Comparison of ENCODE assay signal across 8 cellular contexts in genomic region chr1:6554031-6554906, GRCh38. TPM values are rescaled to one million over a fixed set of nuclear protein-coding genes. Genes with fewer than 3 reads are reported as not detected.
DNase-seq lines count a peak whose midpoint lies in the region; ATAC-seq and TF ChIP-seq lines count a peak whose summit lies in the region.

NOL9 (minus strand) TSS chr1:6554513; CDS start chr1:6554502, 11 bp downstream.

- TSS peak; percentile 58 for BruUV-seq in mammary epithelial cell (replicated peaks; lab: Mats Ljungman, UMichigan)

- intact Hi-C loops in mammary epithelial cell (cut with micrococcal nuclease) = loop anchor here (1.0 to 5.0 kb wide), 6 partner anchors 25 to 653 kb away; partner anchors contain the start of gene ZBTB48

- POLR2A ChIA-PET in AG04449 (lab: Yijun Ruan, JAX) = interaction anchor here (0.9 kb wide), 2 partner anchors 24 to 48 kb away, joined by 3 to 5 read pairs; partner anchors contain the start of gene KLHL21

- TF ChIP-seq CTCF in AG04449 (IDR thresholded peaks at IDR 0.05; ENCODE audit: insufficient read depth, low read length, missing control alignments) (peak; percentile 96), VCaP (conservative IDR thresholded peaks at IDR 0.05) (peak; percentile 99), mammary epithelial cell (conservative IDR thresholded peaks at IDR 0.05 in 1 of 2, IDR thresholded peaks at IDR 0.05 in 1 of 2; ENCODE audit: extremely low read depth in 1 of 2, insufficient read depth in 1 of 2, low read depth in 1 of 2, low read length in 2 of 2) (peak; percentile 68 to 92), smooth muscle cell (IDR thresholded peaks at IDR 0.05; ENCODE audit: borderline replicate concordance, insufficient read depth, poor library complexity, severe bottlenecking) (peak; percentile 97)

- in situ Hi-C loops in mammary epithelial cell (cut with MboI; ENCODE audit: low sequenced_read_pairs in 2 of 2) = no loop called here

- CTCF ChIA-PET in AG04449 (lab: Yijun Ruan, JAX) (interaction anchor here (0.7 to 7.1 kb wide), 52 partner anchors 8 to 990 kb away, joined by 3 to 138 read pairs (median 6); partner anchors contain the start of genes DNAJC11, PLEKHG5 and ZBTB48), mammary epithelial cell (lab: Charles Lee; ENCODE audit: low non-redundant PET) (interaction anchor here (0.5 to 0.6 kb wide), 2 partner anchors 93 to 111 kb away, joined by 3 to 4 read pairs; no protein-coding TSS in a partner anchor)

- H3K9me3 ChIP-seq in mammary epithelial cell (replicated peaks; ENCODE audit: insufficient read depth, low read length) (no peaks in the 10 kb centered on the region), smooth muscle cell (replicated peaks; ENCODE audit: low read depth) (no peaks in the 10 kb centered on the region)

- H3K27ac ChIP-seq in VCaP (peak within 1 kb of the TSS; percentile 90), mammary epithelial cell (ENCODE audit: insufficient read depth, low read depth, low read length) (peak within 1 kb of the TSS; percentile 75), smooth muscle cell (ENCODE audit: low read depth) (no peak within 1 kb of the TSS)

- H3K4me1 ChIP-seq in mammary epithelial cell (ENCODE audit: insufficient read depth, low read length) (peaks cover 14% of the 10 kb centered on the region), smooth muscle cell (ENCODE audit: low read depth) (peaks cover 3% of the 10 kb centered on the region)

- H3K9ac ChIP-seq in mammary epithelial cell (ENCODE audit: insufficient read depth, low read length) = peak within 1 kb of the TSS; percentile 92
- H3K9ac ChIP-seq in smooth muscle cell (ENCODE audit: low read depth) = peak within 1 kb of the TSS; percentile 96

- dilution Hi-C loops in mammary epithelial cell (cut with HindIII; ENCODE audit: low sequenced_read_pairs) = no loop called here

- peaks cover 34% of the 10 kb centered on the region for H3K79me2 ChIP-seq in mammary epithelial cell (ENCODE audit: insufficient read depth, low read length)
- peaks cover 25% of the 10 kb centered on the region for H3K79me2 ChIP-seq in smooth muscle cell (ENCODE audit: low read depth)

- WGBS in mammary epithelial cell (ENCODE audit: low coverage, missing lambda C conversion rate) = 13% methylated on average over 11 of the region's 87 CpGs
- 4% methylated on average over 74 of the region's 87 CpGs for WGBS in smooth muscle cell (ENCODE audit: low lambda C conversion rate)

- H3K4me3 ChIP-seq in AG04449 (ENCODE audit: low read depth, low read length) (peak within 1 kb of the TSS; percentile 89), mammary epithelial cell (replicated peaks in 1 of 3; ENCODE audit: insufficient read depth in 1 of 3, low read depth in 2 of 3, low read length in 3 of 3) (peak within 1 kb of the TSS; percentile 96 to 100 (median 97)), smooth muscle cell (peak within 1 kb of the TSS; percentile 100)

- H3F3A ChIP-seq in smooth muscle cell (ENCODE audit: low read depth) = no peaks in the 10 kb centered on the region

- no peaks in the 10 kb centered on the region for H3K27me3 ChIP-seq in mammary epithelial cell (ENCODE audit: insufficient read depth, low read length)
- H3K27me3 ChIP-seq in smooth muscle cell (ENCODE audit: low read depth) = no peaks in the 10 kb centered on the region

- DNase-seq in AG04449 (ENCODE audit: low read depth, low spot score) (peak; percentile 31), NCI-H2196 (lab: John Stamatoyannopoulos, UW; ENCODE audit: unreplicated experiment) (peak; percentile 94), mammary epithelial cell (peak; percentile 83), iPS-NIHi11 (ENCODE audit: low spot score) (peak; percentile 99), smooth muscle cell (lab: John Stamatoyannopoulos, UW; ENCODE audit: unreplicated experiment) (peak; percentile 83)

- no peaks in the 10 kb centered on the region for H4K20me1 ChIP-seq in mammary epithelial cell (ENCODE audit: insufficient read depth, low read length)
- no peaks in the 10 kb centered on the region for H4K20me1 ChIP-seq in smooth muscle cell (ENCODE audit: low read depth)

- ATAC-seq in GM18867 (IDR thresholded peaks at IDR 0.05; ENCODE audit: unreplicated experiment) (peak; percentile 91), HG03103 (IDR thresholded peaks at IDR 0.05; ENCODE audit: low read depth, unreplicated experiment) (peak; percentile 88)

- H3K36me3 ChIP-seq in mammary epithelial cell (ENCODE audit: insufficient read depth, low read length) (peaks cover 8% of the 10 kb centered on the region), smooth muscle cell (ENCODE audit: low read depth) (peaks cover 5% of the 10 kb centered on the region)

- H3K4me2 ChIP-seq in mammary epithelial cell (ENCODE audit: insufficient read depth, low read depth, low read length) (peak within 1 kb of the TSS; percentile 91), smooth muscle cell (peak within 1 kb of the TSS; percentile 99)

- H2AFZ ChIP-seq in mammary epithelial cell (ENCODE audit: low read depth, low read length) (peak within 1 kb of the TSS; percentile 91), smooth muscle cell (ENCODE audit: low read depth) (peak within 1 kb of the TSS; percentile 96)

RNA-seq across cellular contexts. Expression of gene NOL9, which starts in this region (rescaled TPM):
- total RNA-seq in mammary epithelial cell = 10 to 100 TPM; 25.5 to 36.4 TPM
- 16.0 TPM for polyA plus RNA-seq in mammary epithelial cell
- polyA minus RNA-seq in mammary epithelial cell = 39.8 TPM
- 12.0 and 16.8 TPM in 2 replicates for total RNA-seq in smooth muscle cell
- 8.1 and 11.5 TPM in 2 replicates for polyA plus RNA-seq in smooth muscle cell

Comparison
In these comparisons a context has a peak if more than half of its experiments do, and no peak if none do; other contexts are left out.
1. DNase-seq: peak in every context shown above with its lines; median percentile 99 in iPS-NIHi11; 94 in NCI-H2196; 83 in mammary epithelial cell; 83 in smooth muscle cell; 31 in AG04449.